In genomic region chr16:361341-361871, GRCh38 we compare ENCODE assay signal across 12 cellular contexts. TPM values are rescaled to one million over a fixed set of nuclear protein-coding genes. Genes with fewer than 3 reads are reported as not detected.
A peak's percentile ranks its signal among the peaks of the same experiment; 100 is the strongest.
DNase-seq lines count a peak whose midpoint lies in the region; ATAC-seq and TF ChIP-seq lines count a peak whose summit lies in the region.
"Had no signal": no experiment of that assay in that cellular context is flagged by ENCODE, and none has a peak within 500 bp of the region (broad histone marks: within the 10 kb centered on the region; RNA-seq: fewer than 3 reads in every experiment).

No MANE protein-coding gene starts in this region.

- TF ChIP-seq CTCF in HCT116 (IDR thresholded peaks at IDR 0.05 in 2 of 3, conservative IDR thresholded peaks at IDR 0.05 in 1 of 3; ENCODE audit: borderline replicate concordance in 1 of 3, insufficient read depth in 1 of 3, low read depth in 2 of 3, low read length in 2 of 3) (no peak), tibial nerve (IDR thresholded peaks at IDR 0.05) (no peak)

- CTCF ChIA-PET in HCT116 (lab: Charles Lee) = interaction anchor here (0.8 to 2.2 kb wide), 4 partner anchors 9 to 295 kb away, joined by 3 to 21 read pairs (median 10); partner anchors contain the start of gene MRPL28

- no peaks in the 10 kb centered on the region for H3K36me3 ChIP-seq in HCT116 (ENCODE audit: control insufficient read depth in 1 of 2, insufficient read depth in 2 of 2, low read length in 2 of 2)
- peaks cover 0 to 6% (median 0%) of the 10 kb centered on the region in 3 donors for H3K36me3 ChIP-seq in tibial nerve

- no TSS peak for BruUV-seq in HCT116 (replicated peaks; lab: Mats Ljungman, UMichigan)

- H3K27ac Mint-ChIP-seq in T-helper 17 cell = peak overlapping the region; percentile 59
- H3K27ac Mint-ChIP-seq: activated naive CD4-positive, alpha-beta T cell treated with anti-CD3 and anti-CD28 coated beads, Interleukin-2, amount 50 U/mL, for 72 hours; activated T-helper 1 cell treated with anti-CD3 and anti-CD28 coated beads, Interleukin-12 subunit alpha, Interleukin-12 subunit beta, Interleukin-2, Interleukin-4 antibody, amounts not matched to agents 30 ng/mL and 10 ng/mL and 1 ng/mL, durations not matched to agents 14 hours and 24 hours and 36 hours; nephron had no signal

- H3K27ac ChIP-seq in HCT116 (ENCODE audit: low read depth, low read length) = peak overlapping the region; percentile 22; the same call in 1 of the 2 replicates
- no peak overlapping the region for H3K27ac ChIP-seq in tibial nerve
- H3K27ac ChIP-seq: esophagus squamous epithelium had no signal

- 78 to 81% methylated on average over 14 to 30 of the region's 30 CpGs for WGBS in tibial nerve, 2 donors

- RAD21 ChIA-PET in HCT116 (lab: Charles Lee; ENCODE audit: low non-redundant PET in 1 of 2, low total read pairs in 2 of 2, uncharacterized antibody in 2 of 2, unreplicated experiment in 2 of 2) = interaction anchor here (0.8 to 1.5 kb wide), 3 partner anchors 9 to 254 kb away, joined by 3 to 6 read pairs (median 4); partner anchors contain the start of gene AXIN1 (in 1 of the 2)

- H3K4me3 ChIP-seq in HCT116 (replicated peaks in 1 of 2; ENCODE audit: low read depth in 1 of 2, low read length in 2 of 2) = no peak overlapping the region
- no peak overlapping the region for H3K4me3 ChIP-seq in tibial nerve
- H3K4me3 ChIP-seq: esophagus squamous epithelium had no signal

- intact Hi-C loops in HCT116 (cut with micrococcal nuclease) = no loop called here

- POLR2A ChIA-PET in HCT116 (lab: Charles Lee) = no interaction called here

- H3K9me3 ChIP-seq in HCT116 (ENCODE audit: control insufficient read depth in 1 of 2, insufficient read depth in 1 of 2, low read depth in 1 of 2, low read length in 2 of 2) (no peaks in the 10 kb centered on the region), T-helper 17 cell (ENCODE audit: control insufficient read depth, low read length, poor library complexity, severe bottlenecking) (no peaks in the 10 kb centered on the region), tibial nerve (no peaks in the 10 kb centered on the region)
- H3K9me3 ChIP-seq: esophagus squamous epithelium had no signal

- H3K36me3 Mint-ChIP-seq in T-helper 17 cell (ENCODE audit: low read depth) = no peaks in the 10 kb centered on the region
- H3K36me3 Mint-ChIP-seq: activated naive CD4-positive, alpha-beta T cell treated with anti-CD3 and anti-CD28 coated beads, Interleukin-2, amount 50 U/mL, for 72 hours had no signal

- no peak for ATAC-seq in HCT116
- no peak for ATAC-seq in T-helper 17 cell
- no peak for ATAC-seq in HG03196 (IDR thresholded peaks at IDR 0.05; ENCODE audit: unreplicated experiment)

- no peak for TF ChIP-seq RAD21 in HCT116 (IDR thresholded peaks at IDR 0.05; ENCODE audit: low read depth)

- H3K4me1 ChIP-seq in HCT116 (ENCODE audit: control insufficient read depth in 1 of 2, insufficient read depth in 2 of 2, low read length in 2 of 2) = no peaks in the 10 kb centered on the region
- H3K4me1 ChIP-seq in tibial nerve = peaks cover 0 to 3% (median 2%) of the 10 kb centered on the region in 4 donors

- H3K79me2 ChIP-seq in HCT116 (ENCODE audit: insufficient read depth, low read length) = no peaks in the 10 kb centered on the region

- H3K4me2 ChIP-seq in HCT116 (ENCODE audit: low read length) = no peak overlapping the region

- no peak overlapping the region for H3K4me3 Mint-ChIP-seq in T-helper 17 cell
- H3K4me3 Mint-ChIP-seq: activated T-helper 1 cell treated with anti-CD3 and anti-CD28 coated beads, Interleukin-12 subunit alpha, Interleukin-12 subunit beta, Interleukin-2, Interleukin-4 antibody, amounts not matched to agents 30 ng/mL and 10 ng/mL and 1 ng/mL, durations not matched to agents 14 hours and 24 hours and 36 hours; H9; nephron had no signal

- H3K9me2 ChIP-seq in HCT116 (ENCODE audit: insufficient read depth) = no peaks in the 10 kb centered on the region

- TF ChIP-seq POLR2A in HCT116 (IDR thresholded peaks at IDR 0.05; ENCODE audit: borderline replicate concordance, extremely low read depth, insufficient read depth, insufficient read length) (no peak), tibial nerve (IDR thresholded peaks at IDR 0.05) (no peak)

- no peak overlapping the region for H2AFZ ChIP-seq in HCT116 (ENCODE audit: low read depth, low read length, poor library complexity, severe bottlenecking)

- no peaks in the 10 kb centered on the region for H4K20me1 ChIP-seq in HCT116 (ENCODE audit: insufficient read depth)

- DNase-seq in DMS53 (lab: John Stamatoyannopoulos, UW) (peak; percentile 84), HCT116 (ENCODE audit: low read depth, low spot score) (no peak), T-helper 17 cell (no peak), middle frontal gyrus (ENCODE audit: extremely low spot score, low spot score) (peak; percentile 54), NCI-H526 (lab: John Stamatoyannopoulos, UW) (no peak), tibial nerve (ENCODE audit: low spot score in 2 of 2) (no peak)
- DNase-seq: esophagus squamous epithelium had no signal

- TF ChIP-seq EP300 in tibial nerve (IDR thresholded peaks at IDR 0.05) = no peak

- H3K4me1 Mint-ChIP-seq in T-helper 17 cell = peaks cover 9% of the 10 kb centered on the region
- H3K4me1 Mint-ChIP-seq: nephron had no signal

- H3K27me3 Mint-ChIP-seq in T-helper 17 cell = no peaks in the 10 kb centered on the region

- no peaks in the 10 kb centered on the region for H3K27me3 ChIP-seq in HCT116 (ENCODE audit: insufficient read depth, low read length)
- H3K27me3 ChIP-seq in tibial nerve = peaks cover 0 to 23% of the 10 kb centered on the region in 2 donors

- H3K9ac ChIP-seq in HCT116 (ENCODE audit: low read length) = no peak overlapping the region

TF ChIP-seq in HCT116, 20 proteins besides CTCF, POLR2A, EP300 and RAD21:
- TF ChIP-seq SRF (IDR thresholded peaks at IDR 0.05; ENCODE audit: low read depth) = no peak

RNA-seq across cellular contexts. Expression of gene AXIN1, which starts 8.9 kb away (rescaled TPM):
- total RNA-seq in HCT116 (2021; ENCODE audit: unreplicated experiment) = 20.2 TPM
- polyA plus RNA-seq in HCT116 (2012) = 17.4 and 20.0 TPM in 2 replicates
- total RNA-seq in T-helper 17 cell = 10 to 100 TPM; 38.9 to 42.5 TPM
- 10 to 100 TPM; 23.4 to 37.1 (median 25.0) TPM for total RNA-seq in tibial nerve

RNA-seq across cellular contexts. Expression of gene MRPL28, which starts 8.9 kb away (rescaled TPM):
- total RNA-seq in HCT116 (2021; ENCODE audit: unreplicated experiment) = 61.4 TPM
- polyA plus RNA-seq in HCT116 (2012) = 68.8 and 76.4 TPM in 2 replicates
- total RNA-seq in T-helper 17 cell = 10 to 100 TPM; 25.2 to 25.9 TPM
- 10 to 100 TPM; 45.1 to 79.5 (median 65.3) TPM for total RNA-seq in tibial nerve

RNA-seq across cellular contexts. Expression of gene PGAP6, which starts 20.4 kb away (rescaled TPM):
- total RNA-seq in HCT116 (2021; ENCODE audit: unreplicated experiment) (35.4 TPM), T-helper 17 cell (100 to 1,000 TPM in 1 of 2 donors, 10 to 100 TPM in 1; 39.7 to 106 TPM), tibial nerve (10 to 100 TPM; 22.7 to 69.3 (median 36.7) TPM)
- polyA plus RNA-seq in HCT116 (2012) = 37.4 and 48.1 TPM in 2 replicates

RNA-seq across cellular contexts. Expression of gene NME4, which starts 35.6 kb away (rescaled TPM):
- total RNA-seq in HCT116 (2021; ENCODE audit: unreplicated experiment) (68.2 TPM), T-helper 17 cell (10 to 100 TPM; 31.9 to 39.8 TPM), tibial nerve (10 to 100 TPM; 26.7 to 99.6 (median 47.8) TPM)
- polyA plus RNA-seq in HCT116 (2012) = 84.8 and 86.0 TPM in 2 replicates

RNA-seq across cellular contexts. Expression of gene DECR2, which starts 40.3 kb away (rescaled TPM):
- total RNA-seq in HCT116 (2021; ENCODE audit: unreplicated experiment) = 17.1 TPM
- polyA plus RNA-seq in HCT116 (2012) = 13.6 and 15.8 TPM in 2 replicates
- 1 to 10 TPM; 7.5 to 9.0 TPM for total RNA-seq in T-helper 17 cell
- total RNA-seq in tibial nerve = 10 to 100 TPM; 20.3 to 68.4 (median 33.6) TPM

Comparison
In these comparisons a context has a peak if more than half of its experiments do, and no peak if none do; other contexts are left out.
1. DNase-seq: peak in DMS53 (single experiment) and middle frontal gyrus (single experiment); none in HCT116 (single experiment), T-helper 17 cell (0 of 3), NCI-H526 (0 of 2) and tibial nerve (0 of 2).